ENCODE assay signal across 17 cellular contexts in the genomic region with DNA sequence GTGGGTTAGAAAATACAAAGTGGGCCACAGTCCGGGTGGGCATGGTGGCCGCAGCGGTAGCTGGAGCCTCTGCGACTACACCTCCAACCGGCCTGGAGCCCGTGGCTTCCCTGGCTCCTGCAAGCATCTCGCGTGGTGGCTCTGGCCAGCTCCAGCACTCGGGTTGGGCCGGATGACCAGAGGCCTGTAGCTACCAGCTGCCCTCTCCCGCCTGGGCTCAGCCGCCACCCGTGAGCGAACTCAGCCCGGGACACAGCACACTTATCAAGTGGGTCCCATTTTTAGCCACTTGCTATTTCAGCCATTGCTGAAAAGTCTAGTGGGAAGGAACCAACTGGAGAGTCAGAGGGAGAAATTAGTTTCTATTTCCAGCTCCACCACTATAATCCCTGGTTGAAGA.
DNase-seq lines count a peak whose midpoint lies in the region; ATAC-seq, FAIRE-seq and TF ChIP-seq lines count a peak whose summit lies in the region.
"Had no signal": no experiment of that assay in that cellular context is flagged by ENCODE, and none has a peak within 500 bp of the region (broad histone marks: within the 10 kb centered on the region; RNA-seq: fewer than 3 reads in every experiment).

No MANE protein-coding gene starts in this region.

- peaks cover 85% of the 10 kb centered on the region for H3K36me3 Mint-ChIP-seq in GM23338 (ENCODE audit: low read depth)

- H3K27me3 Mint-ChIP-seq in GM23338 (ENCODE audit: insufficient read depth, low read depth, poor library complexity): no peaks in the 10 kb centered on the region
- H3K27me3 Mint-ChIP-seq: B cell; CD4-positive, alpha-beta T cell had no signal

- intact Hi-C loops in Right ventricle myocardium inferior (cut with DNase I) (no loop called here), left cardiac atrium (cut with DNase I) (loop anchor here in 1 of 2 donors (10.0 kb wide), 1 partner anchor 73 kb away; no protein-coding TSS in a partner anchor), kidney (cut with DNase I) (no loop called here)

- peak; percentile 68 for ATAC-seq in GM23338
- peak; percentile 57 for ATAC-seq in Right ventricle myocardium inferior
- ATAC-seq in left cardiac atrium: peak; percentile 81 to 90
- no peak for ATAC-seq in GM18873 (IDR thresholded peaks at IDR 0.05; ENCODE audit: low FRiP score, unreplicated experiment)

- H3K4me1 Mint-ChIP-seq in GM23338: no peaks in the 10 kb centered on the region
- H3K4me1 Mint-ChIP-seq: B cell had no signal

- H3K9me3 ChIP-seq in kidney (ENCODE audit: control insufficient read depth in 1 of 2, low read length in 2 of 2): no peaks in the 10 kb centered on the region
- H3K9me3 ChIP-seq: HAP-1 had no signal

- no peaks in the 10 kb centered on the region for H3K9me2 ChIP-seq in GM23338 (ENCODE audit: insufficient read depth)

- no peaks in the 10 kb centered on the region for H3K27me3 ChIP-seq in GM23338 (ENCODE audit: insufficient read depth)

- no peak for FAIRE-seq in kidney (lab: Jason Lieb, UNC)
- FAIRE-seq: A204.1 had no signal

- H3K4me1 ChIP-seq in GM23338 (ENCODE audit: insufficient read depth): no peaks in the 10 kb centered on the region
- peaks cover 0 to 4% of the 10 kb centered on the region in 2 donors for H3K4me1 ChIP-seq in kidney (ENCODE audit: control insufficient read depth in 1 of 2, insufficient read depth in 1 of 2, low read depth in 1 of 2, low read length in 2 of 2)
- H3K4me1 ChIP-seq: HAP-1 had no signal

- H2AFZ ChIP-seq in GM23338: no peak overlapping the region

- H3K4me3 Mint-ChIP-seq in GM23338: no peak overlapping the region
- H3K4me3 Mint-ChIP-seq: B cell; CD4-positive, alpha-beta T cell had no signal

- H4K20me1 ChIP-seq in GM23338 (replicated peaks; ENCODE audit: insufficient read depth): peaks cover 46% of the 10 kb centered on the region

- H3K36me3 ChIP-seq in GM23338 (ENCODE audit: insufficient read depth) (peaks cover 52% of the 10 kb centered on the region), kidney (ENCODE audit: control insufficient read depth in 1 of 2, insufficient read depth in 2 of 2, low read length in 2 of 2) (no peaks in the 10 kb centered on the region)
- H3K36me3 ChIP-seq: HAP-1 had no signal

- no peak overlapping the region for H3K9ac ChIP-seq in kidney (ENCODE audit: low read length in 2 of 2)

- no peak for TF ChIP-seq CTCF in GM23338 (conservative IDR thresholded peaks at IDR 0.05; ENCODE audit: low read depth in 2 of 2)
- no peak for TF ChIP-seq CTCF in kidney (IDR thresholded peaks at IDR 0.05; ENCODE audit: borderline replicate concordance, extremely low read depth, insufficient read depth)

- no peak overlapping the region for H3K4me3 ChIP-seq in GM23338
- no peak overlapping the region for H3K4me3 ChIP-seq in kidney (ENCODE audit: low read length in 2 of 2)
- H3K4me3 ChIP-seq: HAP-1 had no signal

- H3K27ac ChIP-seq in GM23338 (ENCODE audit: low read depth) (peak overlapping the region; percentile 22; the same call in 1 of the 2 replicates), kidney (ENCODE audit: low read depth in 2 of 2, low read length in 2 of 2) (no peak overlapping the region)

- peak; percentile 16 for DNase-seq in GM23338 (ENCODE audit: low spot score)
- DNase-seq in Right ventricle myocardium inferior (ENCODE audit: missing footprints): no peak
- peak; percentile 25 for DNase-seq in left cardiac atrium
- DNase-seq in kidney: peak; percentile 70
- DNase-seq in NCI-H526 treated with DMSO at 0.1 percent for 48 hours (lab: John Stamatoyannopoulos, UW): no peak
- no peak for DNase-seq in RPMI8226
- DNase-seq in stimulated activated CD4-positive, alpha-beta T cell treated with anti-CD3 and anti-CD28 coated beads, Interleukin-4, amount 100 ng/mL, for 24 hours: no peak
- DNase-seq: C1 segment of cervical spinal cord; Calu3; CD4-positive, alpha-beta T cell; DND-41; GF-D8; GOT3 had no signal

- peaks cover 5% of the 10 kb centered on the region; the same call in 2 of the 3 replicates for H3K9me3 Mint-ChIP-seq in GM23338
- H3K9me3 Mint-ChIP-seq: CD4-positive, alpha-beta T cell had no signal

- H3K4me2 ChIP-seq in GM23338: no peak overlapping the region

- H3K27ac Mint-ChIP-seq in GM23338: no peak overlapping the region
- H3K27ac Mint-ChIP-seq: B cell; CD4-positive, alpha-beta T cell had no signal

- peaks cover 100% of the 10 kb centered on the region for H3K79me2 ChIP-seq in GM23338 (replicated peaks; ENCODE audit: insufficient read depth)

- H3F3A ChIP-seq in GM23338 (replicated peaks; ENCODE audit: low read depth): peaks cover 7% of the 10 kb centered on the region; the same call in 1 of the 2 replicates

TF ChIP-seq in GM23338, 12 proteins besides CTCF, POLR2A, EP300 and RAD21:
- TF ChIP-seq JUNB (IDR thresholded peaks at IDR 0.05; ENCODE audit: unreplicated experiment): no peak
- TF ChIP-seq, protein P1, sequence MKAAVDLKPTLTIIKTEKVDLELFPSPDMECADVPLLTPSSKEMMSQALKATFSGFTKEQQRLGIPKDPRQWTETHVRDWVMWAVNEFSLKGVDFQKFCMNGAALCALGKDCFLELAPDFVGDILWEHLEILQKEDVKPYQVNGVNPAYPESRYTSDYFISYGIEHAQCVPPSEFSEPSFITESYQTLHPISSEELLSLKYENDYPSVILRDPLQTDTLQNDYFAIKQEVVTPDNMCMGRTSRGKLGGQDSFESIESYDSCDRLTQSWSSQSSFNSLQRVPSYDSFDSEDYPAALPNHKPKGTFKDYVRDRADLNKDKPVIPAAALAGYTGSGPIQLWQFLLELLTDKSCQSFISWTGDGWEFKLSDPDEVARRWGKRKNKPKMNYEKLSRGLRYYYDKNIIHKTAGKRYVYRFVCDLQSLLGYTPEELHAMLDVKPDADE (IDR thresholded peaks at IDR 0.05): no peak
- TF ChIP-seq EZH2 (IDR thresholded peaks at IDR 0.05; ENCODE audit: low read depth, unreplicated experiment): no peak

Comparison
In these comparisons a context has a peak if more than half of its experiments do, and no peak if none do; other contexts are left out.
1. DNase-seq: peak in GM23338 (single experiment), left cardiac atrium (single experiment) and kidney (single experiment); none in Right ventricle myocardium inferior (single experiment), NCI-H526 treated with DMSO at 0.1 percent for 48 hours (single experiment), RPMI8226 (single experiment) and stimulated activated CD4-positive, alpha-beta T cell treated with anti-CD3 and anti-CD28 coated beads, Interleukin-4, amount 100 ng/mL, for 24 hours (single experiment).